ENCODE assay signal across 11 cellular contexts in genomic region chr7:75649462-75649861, GRCh38.
DNase-seq lines count a peak whose midpoint lies in the region; ATAC-seq and TF ChIP-seq lines count a peak whose summit lies in the region.
"Had no signal": no experiment of that assay in that cellular context is flagged by ENCODE, and none has a peak within 500 bp of the region (broad histone marks: within the 10 kb centered on the region; RNA-seq: fewer than 3 reads in every experiment).

No MANE protein-coding gene starts in this region.

- 9 to 21% methylated on average over 3 to 4 of the region's 4 CpGs for WGBS in esophagus squamous epithelium, 2 donors

- peaks cover 0 to 27% (median 13%) of the 10 kb centered on the region in 3 donors for H3K4me1 ChIP-seq in esophagus squamous epithelium

- H3K27me3 Mint-ChIP-seq in progenitor cell of endocrine pancreas (no peaks in the 10 kb centered on the region), type B pancreatic cell (no peaks in the 10 kb centered on the region)
- H3K27me3 Mint-ChIP-seq: CD8-positive, alpha-beta memory T cell had no signal

- no peaks in the 10 kb centered on the region for H3K36me3 Mint-ChIP-seq in progenitor cell of endocrine pancreas (ENCODE audit: insufficient read depth)
- H3K36me3 Mint-ChIP-seq in type B pancreatic cell: no peaks in the 10 kb centered on the region

- intact Hi-C loops in esophagus squamous epithelium (cut with DNase I): no loop called here

- peak overlapping the region; percentile 39 to 68 (median 58) for H3K27ac ChIP-seq in esophagus squamous epithelium

- H3K9me3 ChIP-seq in esophagus squamous epithelium: no peaks in the 10 kb centered on the region
- H3K9me3 ChIP-seq: testis had no signal

- peak; percentile 83 for ATAC-seq in omental fat pad (ENCODE audit: low FRiP score)

- H3K36me3 ChIP-seq in esophagus squamous epithelium: no peaks in the 10 kb centered on the region

- no peak for TF ChIP-seq POLR2A in esophagus squamous epithelium (IDR thresholded peaks at IDR 0.05)

- TF ChIP-seq CTCF in esophagus squamous epithelium (IDR thresholded peaks at IDR 0.05): no peak
- no peak for TF ChIP-seq CTCF in omental fat pad (IDR thresholded peaks at IDR 0.05)
- TF ChIP-seq CTCF in progenitor cell of endocrine pancreas (IDR thresholded peaks at IDR 0.05; ENCODE audit: unreplicated experiment): no peak
- TF ChIP-seq CTCF in type B pancreatic cell (conservative IDR thresholded peaks at IDR 0.05): no peak

- H3K4me3 Mint-ChIP-seq in progenitor cell of endocrine pancreas (ENCODE audit: low read depth): no peak overlapping the region
- H3K4me3 Mint-ChIP-seq in type B pancreatic cell: no peak overlapping the region
- H3K4me3 Mint-ChIP-seq: CD8-positive, alpha-beta memory T cell had no signal

- no peak overlapping the region for H3K4me3 ChIP-seq in esophagus squamous epithelium
- H3K4me3 ChIP-seq: testis had no signal

- H3K9me3 Mint-ChIP-seq in progenitor cell of endocrine pancreas (ENCODE audit: low read depth): no peaks in the 10 kb centered on the region
- H3K9me3 Mint-ChIP-seq in type B pancreatic cell: no peaks in the 10 kb centered on the region
- H3K9me3 Mint-ChIP-seq: CD8-positive, alpha-beta memory T cell had no signal

- DNase-seq in DMS79 treated with DMSO at 0.1 percent for 48 hours (lab: John Stamatoyannopoulos, UW): peak; percentile 49
- DNase-seq in NCI-H510A (lab: John Stamatoyannopoulos, UW): peak; percentile 14
- DNase-seq in esophagus squamous epithelium (lab: John Stamatoyannopoulos, UW): no peak
- DNase-seq in omental fat pad (ENCODE audit: low spot score): no peak
- no peak for DNase-seq in progenitor cell of endocrine pancreas (ENCODE audit: low spot score, unreplicated experiment)
- no peak for DNase-seq in type B pancreatic cell (ENCODE audit: extremely low spot score, unreplicated experiment)
- no peak for DNase-seq in NCI-H446 treated with DMSO at 0.1 percent for 48 hours (lab: John Stamatoyannopoulos, UW)
- DNase-seq in hypothalamus (lab: John Stamatoyannopoulos, UW): no peak
- DNase-seq: CD8-positive, alpha-beta memory T cell; T1000; testis had no signal

- H3K27ac Mint-ChIP-seq in progenitor cell of endocrine pancreas: no peak overlapping the region
- no peak overlapping the region for H3K27ac Mint-ChIP-seq in type B pancreatic cell
- H3K27ac Mint-ChIP-seq: CD8-positive, alpha-beta memory T cell had no signal

- H3K27me3 ChIP-seq in esophagus squamous epithelium: no peaks in the 10 kb centered on the region
- H3K27me3 ChIP-seq: testis had no signal

- H3K4me1 Mint-ChIP-seq in progenitor cell of endocrine pancreas (ENCODE audit: low read depth) (peaks cover 2% of the 10 kb centered on the region), type B pancreatic cell (ENCODE audit: unreplicated experiment) (peaks cover 8% of the 10 kb centered on the region)
- H3K4me1 Mint-ChIP-seq: CD8-positive, alpha-beta memory T cell had no signal

Comparison
In these comparisons a context has a peak if more than half of its experiments do, and no peak if none do; other contexts are left out.
1. DNase-seq: peak in DMS79 treated with DMSO at 0.1 percent for 48 hours (single experiment) and NCI-H510A (single experiment); none in esophagus squamous epithelium (single experiment), omental fat pad (single experiment), progenitor cell of endocrine pancreas (single experiment), type B pancreatic cell (single experiment), NCI-H446 treated with DMSO at 0.1 percent for 48 hours (single experiment) and hypothalamus (0 of 51).